1 cellular context compared by ENCODE assay signal in the genomic region with DNA sequence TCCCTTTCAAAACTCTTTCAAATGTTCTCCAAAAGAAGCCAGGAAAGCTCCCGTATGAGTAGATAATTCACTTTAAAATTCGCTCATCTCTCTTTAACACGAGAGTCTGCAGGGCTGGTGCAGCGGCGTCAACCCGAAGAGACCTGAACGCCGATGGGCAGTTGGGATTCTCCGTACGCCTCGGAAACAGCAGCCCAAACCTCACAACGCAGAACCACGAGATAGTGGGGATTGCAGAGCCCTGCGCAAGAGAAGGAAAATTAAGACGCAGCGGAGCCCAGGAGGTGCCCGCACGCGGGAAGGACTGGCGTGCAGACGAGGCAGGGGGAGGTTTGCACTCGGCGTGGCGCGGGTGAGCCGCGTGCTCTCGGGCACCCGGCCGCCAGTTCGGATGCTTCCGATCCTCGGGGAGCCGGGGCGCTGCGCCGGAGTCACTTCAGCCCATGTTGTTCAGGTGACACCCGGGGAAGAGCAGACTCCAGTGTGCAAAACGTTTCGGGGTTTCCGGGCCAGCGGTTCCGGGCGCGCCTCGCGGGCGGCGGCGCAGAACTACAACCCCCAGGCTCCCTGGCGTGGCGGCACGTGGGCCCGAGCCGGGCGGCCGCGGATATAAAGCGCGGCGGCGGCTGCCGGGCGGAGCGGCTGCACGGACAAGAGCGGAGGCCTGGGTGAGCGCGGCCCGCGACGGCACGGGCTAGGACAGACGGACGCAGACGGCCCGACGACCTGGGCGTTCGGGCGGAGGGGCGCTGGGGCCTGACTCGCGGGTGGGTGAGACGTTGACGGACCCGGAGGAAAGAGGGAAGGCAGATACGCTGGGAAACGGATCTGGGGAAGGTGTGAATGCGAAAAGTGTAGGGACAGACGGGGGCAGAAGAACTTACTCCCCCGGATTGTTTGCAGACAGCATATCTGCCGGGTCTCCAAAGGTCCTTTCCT.
TF ChIP-seq lines count a peak whose summit lies in the region.

A gene with protein sequence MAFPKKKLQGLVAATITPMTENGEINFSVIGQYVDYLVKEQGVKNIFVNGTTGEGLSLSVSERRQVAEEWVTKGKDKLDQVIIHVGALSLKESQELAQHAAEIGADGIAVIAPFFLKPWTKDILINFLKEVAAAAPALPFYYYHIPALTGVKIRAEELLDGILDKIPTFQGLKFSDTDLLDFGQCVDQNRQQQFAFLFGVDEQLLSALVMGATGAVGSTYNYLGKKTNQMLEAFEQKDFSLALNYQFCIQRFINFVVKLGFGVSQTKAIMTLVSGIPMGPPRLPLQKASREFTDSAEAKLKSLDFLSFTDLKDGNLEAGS (plus strand): TSS at position 636 of the 939 bp plus-strand sequence. CDS start 4,599 bp downstream, outside the sequence.

TF ChIP-seq in K562, 482 proteins besides CTCF, POLR2A, EP300 and RAD21 (continued from another document and continues in another):
- TF ChIP-seq, protein P1, sequence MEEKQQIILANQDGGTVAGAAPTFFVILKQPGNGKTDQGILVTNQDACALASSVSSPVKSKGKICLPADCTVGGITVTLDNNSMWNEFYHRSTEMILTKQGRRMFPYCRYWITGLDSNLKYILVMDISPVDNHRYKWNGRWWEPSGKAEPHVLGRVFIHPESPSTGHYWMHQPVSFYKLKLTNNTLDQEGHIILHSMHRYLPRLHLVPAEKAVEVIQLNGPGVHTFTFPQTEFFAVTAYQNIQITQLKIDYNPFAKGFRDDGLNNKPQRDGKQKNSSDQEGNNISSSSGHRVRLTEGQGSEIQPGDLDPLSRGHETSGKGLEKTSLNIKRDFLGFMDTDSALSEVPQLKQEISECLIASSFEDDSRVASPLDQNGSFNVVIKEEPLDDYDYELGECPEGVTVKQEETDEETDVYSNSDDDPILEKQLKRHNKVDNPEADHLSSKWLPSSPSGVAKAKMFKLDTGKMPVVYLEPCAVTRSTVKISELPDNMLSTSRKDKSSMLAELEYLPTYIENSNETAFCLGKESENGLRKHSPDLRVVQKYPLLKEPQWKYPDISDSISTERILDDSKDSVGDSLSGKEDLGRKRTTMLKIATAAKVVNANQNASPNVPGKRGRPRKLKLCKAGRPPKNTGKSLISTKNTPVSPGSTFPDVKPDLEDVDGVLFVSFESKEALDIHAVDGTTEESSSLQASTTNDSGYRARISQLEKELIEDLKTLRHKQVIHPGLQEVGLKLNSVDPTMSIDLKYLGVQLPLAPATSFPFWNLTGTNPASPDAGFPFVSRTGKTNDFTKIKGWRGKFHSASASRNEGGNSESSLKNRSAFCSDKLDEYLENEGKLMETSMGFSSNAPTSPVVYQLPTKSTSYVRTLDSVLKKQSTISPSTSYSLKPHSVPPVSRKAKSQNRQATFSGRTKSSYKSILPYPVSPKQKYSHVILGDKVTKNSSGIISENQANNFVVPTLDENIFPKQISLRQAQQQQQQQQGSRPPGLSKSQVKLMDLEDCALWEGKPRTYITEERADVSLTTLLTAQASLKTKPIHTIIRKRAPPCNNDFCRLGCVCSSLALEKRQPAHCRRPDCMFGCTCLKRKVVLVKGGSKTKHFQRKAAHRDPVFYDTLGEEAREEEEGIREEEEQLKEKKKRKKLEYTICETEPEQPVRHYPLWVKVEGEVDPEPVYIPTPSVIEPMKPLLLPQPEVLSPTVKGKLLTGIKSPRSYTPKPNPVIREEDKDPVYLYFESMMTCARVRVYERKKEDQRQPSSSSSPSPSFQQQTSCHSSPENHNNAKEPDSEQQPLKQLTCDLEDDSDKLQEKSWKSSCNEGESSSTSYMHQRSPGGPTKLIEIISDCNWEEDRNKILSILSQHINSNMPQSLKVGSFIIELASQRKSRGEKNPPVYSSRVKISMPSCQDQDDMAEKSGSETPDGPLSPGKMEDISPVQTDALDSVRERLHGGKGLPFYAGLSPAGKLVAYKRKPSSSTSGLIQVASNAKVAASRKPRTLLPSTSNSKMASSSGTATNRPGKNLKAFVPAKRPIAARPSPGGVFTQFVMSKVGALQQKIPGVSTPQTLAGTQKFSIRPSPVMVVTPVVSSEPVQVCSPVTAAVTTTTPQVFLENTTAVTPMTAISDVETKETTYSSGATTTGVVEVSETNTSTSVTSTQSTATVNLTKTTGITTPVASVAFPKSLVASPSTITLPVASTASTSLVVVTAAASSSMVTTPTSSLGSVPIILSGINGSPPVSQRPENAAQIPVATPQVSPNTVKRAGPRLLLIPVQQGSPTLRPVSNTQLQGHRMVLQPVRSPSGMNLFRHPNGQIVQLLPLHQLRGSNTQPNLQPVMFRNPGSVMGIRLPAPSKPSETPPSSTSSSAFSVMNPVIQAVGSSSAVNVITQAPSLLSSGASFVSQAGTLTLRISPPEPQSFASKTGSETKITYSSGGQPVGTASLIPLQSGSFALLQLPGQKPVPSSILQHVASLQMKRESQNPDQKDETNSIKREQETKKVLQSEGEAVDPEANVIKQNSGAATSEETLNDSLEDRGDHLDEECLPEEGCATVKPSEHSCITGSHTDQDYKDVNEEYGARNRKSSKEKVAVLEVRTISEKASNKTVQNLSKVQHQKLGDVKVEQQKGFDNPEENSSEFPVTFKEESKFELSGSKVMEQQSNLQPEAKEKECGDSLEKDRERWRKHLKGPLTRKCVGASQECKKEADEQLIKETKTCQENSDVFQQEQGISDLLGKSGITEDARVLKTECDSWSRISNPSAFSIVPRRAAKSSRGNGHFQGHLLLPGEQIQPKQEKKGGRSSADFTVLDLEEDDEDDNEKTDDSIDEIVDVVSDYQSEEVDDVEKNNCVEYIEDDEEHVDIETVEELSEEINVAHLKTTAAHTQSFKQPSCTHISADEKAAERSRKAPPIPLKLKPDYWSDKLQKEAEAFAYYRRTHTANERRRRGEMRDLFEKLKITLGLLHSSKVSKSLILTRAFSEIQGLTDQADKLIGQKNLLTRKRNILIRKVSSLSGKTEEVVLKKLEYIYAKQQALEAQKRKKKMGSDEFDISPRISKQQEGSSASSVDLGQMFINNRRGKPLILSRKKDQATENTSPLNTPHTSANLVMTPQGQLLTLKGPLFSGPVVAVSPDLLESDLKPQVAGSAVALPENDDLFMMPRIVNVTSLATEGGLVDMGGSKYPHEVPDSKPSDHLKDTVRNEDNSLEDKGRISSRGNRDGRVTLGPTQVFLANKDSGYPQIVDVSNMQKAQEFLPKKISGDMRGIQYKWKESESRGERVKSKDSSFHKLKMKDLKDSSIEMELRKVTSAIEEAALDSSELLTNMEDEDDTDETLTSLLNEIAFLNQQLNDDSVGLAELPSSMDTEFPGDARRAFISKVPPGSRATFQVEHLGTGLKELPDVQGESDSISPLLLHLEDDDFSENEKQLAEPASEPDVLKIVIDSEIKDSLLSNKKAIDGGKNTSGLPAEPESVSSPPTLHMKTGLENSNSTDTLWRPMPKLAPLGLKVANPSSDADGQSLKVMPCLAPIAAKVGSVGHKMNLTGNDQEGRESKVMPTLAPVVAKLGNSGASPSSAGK (IDR thresholded peaks at IDR 0.05), result peak; percentile 100
- peak; percentile 87; the same call in 1 of the 2 replicates for TF ChIP-seq ERF (CRISPR knock-in tag; IDR thresholded peaks at IDR 0.05)
- no peak for TF ChIP-seq PCBP2 (IDR thresholded peaks at IDR 0.05; ENCODE audit: low read depth, low read length, poor library complexity, severe bottlenecking)
- TF ChIP-seq, protein P2, sequence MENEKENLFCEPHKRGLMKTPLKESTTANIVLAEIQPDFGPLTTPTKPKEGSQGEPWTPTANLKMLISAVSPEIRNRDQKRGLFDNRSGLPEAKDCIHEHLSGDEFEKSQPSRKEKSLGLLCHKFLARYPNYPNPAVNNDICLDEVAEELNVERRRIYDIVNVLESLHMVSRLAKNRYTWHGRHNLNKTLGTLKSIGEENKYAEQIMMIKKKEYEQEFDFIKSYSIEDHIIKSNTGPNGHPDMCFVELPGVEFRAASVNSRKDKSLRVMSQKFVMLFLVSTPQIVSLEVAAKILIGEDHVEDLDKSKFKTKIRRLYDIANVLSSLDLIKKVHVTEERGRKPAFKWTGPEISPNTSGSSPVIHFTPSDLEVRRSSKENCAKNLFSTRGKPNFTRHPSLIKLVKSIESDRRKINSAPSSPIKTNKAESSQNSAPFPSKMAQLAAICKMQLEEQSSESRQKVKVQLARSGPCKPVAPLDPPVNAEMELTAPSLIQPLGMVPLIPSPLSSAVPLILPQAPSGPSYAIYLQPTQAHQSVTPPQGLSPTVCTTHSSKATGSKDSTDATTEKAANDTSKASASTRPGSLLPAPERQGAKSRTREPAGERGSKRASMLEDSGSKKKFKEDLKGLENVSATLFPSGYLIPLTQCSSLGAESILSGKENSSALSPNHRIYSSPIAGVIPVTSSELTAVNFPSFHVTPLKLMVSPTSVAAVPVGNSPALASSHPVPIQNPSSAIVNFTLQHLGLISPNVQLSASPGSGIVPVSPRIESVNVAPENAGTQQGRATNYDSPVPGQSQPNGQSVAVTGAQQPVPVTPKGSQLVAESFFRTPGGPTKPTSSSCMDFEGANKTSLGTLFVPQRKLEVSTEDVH (IDR thresholded peaks at IDR 0.05; ENCODE audit: low read depth, partially characterized antibody), result no peak
- TF ChIP-seq, protein P3, sequence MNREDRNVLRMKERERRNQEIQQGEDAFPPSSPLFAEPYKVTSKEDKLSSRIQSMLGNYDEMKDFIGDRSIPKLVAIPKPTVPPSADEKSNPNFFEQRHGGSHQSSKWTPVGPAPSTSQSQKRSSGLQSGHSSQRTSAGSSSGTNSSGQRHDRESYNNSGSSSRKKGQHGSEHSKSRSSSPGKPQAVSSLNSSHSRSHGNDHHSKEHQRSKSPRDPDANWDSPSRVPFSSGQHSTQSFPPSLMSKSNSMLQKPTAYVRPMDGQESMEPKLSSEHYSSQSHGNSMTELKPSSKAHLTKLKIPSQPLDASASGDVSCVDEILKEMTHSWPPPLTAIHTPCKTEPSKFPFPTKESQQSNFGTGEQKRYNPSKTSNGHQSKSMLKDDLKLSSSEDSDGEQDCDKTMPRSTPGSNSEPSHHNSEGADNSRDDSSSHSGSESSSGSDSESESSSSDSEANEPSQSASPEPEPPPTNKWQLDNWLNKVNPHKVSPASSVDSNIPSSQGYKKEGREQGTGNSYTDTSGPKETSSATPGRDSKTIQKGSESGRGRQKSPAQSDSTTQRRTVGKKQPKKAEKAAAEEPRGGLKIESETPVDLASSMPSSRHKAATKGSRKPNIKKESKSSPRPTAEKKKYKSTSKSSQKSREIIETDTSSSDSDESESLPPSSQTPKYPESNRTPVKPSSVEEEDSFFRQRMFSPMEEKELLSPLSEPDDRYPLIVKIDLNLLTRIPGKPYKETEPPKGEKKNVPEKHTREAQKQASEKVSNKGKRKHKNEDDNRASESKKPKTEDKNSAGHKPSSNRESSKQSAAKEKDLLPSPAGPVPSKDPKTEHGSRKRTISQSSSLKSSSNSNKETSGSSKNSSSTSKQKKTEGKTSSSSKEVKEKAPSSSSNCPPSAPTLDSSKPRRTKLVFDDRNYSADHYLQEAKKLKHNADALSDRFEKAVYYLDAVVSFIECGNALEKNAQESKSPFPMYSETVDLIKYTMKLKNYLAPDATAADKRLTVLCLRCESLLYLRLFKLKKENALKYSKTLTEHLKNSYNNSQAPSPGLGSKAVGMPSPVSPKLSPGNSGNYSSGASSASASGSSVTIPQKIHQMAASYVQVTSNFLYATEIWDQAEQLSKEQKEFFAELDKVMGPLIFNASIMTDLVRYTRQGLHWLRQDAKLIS (CRISPR knock-in tag; IDR thresholded peaks at IDR 0.05), result peak; percentile 82
- TF ChIP-seq NCOR1 (IDR thresholded peaks at IDR 0.05), result peak; percentile 23; the same call in 1 of the 2 replicates
- TF ChIP-seq SRSF7 (optimal IDR thresholded peaks at IDR 0.05; ENCODE audit: low read depth, low read length), result no peak
- TF ChIP-seq FOXM1 (IDR thresholded peaks at IDR 0.05; ENCODE audit: low read depth), result no peak
- 0 out of 2 replicates have a peak, but pooled peaks have one; percentile 60 for TF ChIP-seq FOXM1 (CRISPR knock-in tag; IDR thresholded peaks at IDR 0.05; ENCODE audit: low read depth)
- TF ChIP-seq, protein P4, sequence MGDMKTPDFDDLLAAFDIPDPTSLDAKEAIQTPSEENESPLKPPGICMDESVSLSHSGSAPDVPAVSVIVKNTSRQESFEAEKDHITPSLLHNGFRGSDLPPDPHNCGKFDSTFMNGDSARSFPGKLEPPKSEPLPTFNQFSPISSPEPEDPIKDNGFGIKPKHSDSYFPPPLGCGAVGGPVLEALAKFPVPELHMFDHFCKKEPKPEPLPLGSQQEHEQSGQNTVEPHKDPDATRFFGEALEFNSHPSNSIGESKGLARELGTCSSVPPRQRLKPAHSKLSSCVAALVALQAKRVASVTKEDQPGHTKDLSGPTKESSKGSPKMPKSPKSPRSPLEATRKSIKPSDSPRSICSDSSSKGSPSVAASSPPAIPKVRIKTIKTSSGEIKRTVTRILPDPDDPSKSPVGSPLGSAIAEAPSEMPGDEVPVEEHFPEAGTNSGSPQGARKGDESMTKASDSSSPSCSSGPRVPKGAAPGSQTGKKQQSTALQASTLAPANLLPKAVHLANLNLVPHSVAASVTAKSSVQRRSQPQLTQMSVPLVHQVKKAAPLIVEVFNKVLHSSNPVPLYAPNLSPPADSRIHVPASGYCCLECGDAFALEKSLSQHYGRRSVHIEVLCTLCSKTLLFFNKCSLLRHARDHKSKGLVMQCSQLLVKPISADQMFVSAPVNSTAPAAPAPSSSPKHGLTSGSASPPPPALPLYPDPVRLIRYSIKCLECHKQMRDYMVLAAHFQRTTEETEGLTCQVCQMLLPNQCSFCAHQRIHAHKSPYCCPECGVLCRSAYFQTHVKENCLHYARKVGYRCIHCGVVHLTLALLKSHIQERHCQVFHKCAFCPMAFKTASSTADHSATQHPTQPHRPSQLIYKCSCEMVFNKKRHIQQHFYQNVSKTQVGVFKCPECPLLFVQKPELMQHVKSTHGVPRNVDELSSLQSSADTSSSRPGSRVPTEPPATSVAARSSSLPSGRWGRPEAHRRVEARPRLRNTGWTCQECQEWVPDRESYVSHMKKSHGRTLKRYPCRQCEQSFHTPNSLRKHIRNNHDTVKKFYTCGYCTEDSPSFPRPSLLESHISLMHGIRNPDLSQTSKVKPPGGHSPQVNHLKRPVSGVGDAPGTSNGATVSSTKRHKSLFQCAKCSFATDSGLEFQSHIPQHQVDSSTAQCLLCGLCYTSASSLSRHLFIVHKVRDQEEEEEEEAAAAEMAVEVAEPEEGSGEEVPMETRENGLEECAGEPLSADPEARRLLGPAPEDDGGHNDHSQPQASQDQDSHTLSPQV (IDR thresholded peaks at IDR 0.05), result peak; percentile 94
- TF ChIP-seq ELF4 (CRISPR knock-in tag; IDR thresholded peaks at IDR 0.05), result peak; percentile 50; the same call in 1 of the 2 replicates
- TF ChIP-seq OTX1 (CRISPR knock-in tag; IDR thresholded peaks at IDR 0.05), result peak; percentile 79
- peak in 1 of 2 experiments; percentile 69; a peak in 1 of 4 replicates for TF ChIP-seq KDM4B (IDR thresholded peaks at IDR 0.05; ENCODE audit: borderline replicate concordance in 2 of 2, low read depth in 1 of 2)
- TF ChIP-seq, protein P5, sequence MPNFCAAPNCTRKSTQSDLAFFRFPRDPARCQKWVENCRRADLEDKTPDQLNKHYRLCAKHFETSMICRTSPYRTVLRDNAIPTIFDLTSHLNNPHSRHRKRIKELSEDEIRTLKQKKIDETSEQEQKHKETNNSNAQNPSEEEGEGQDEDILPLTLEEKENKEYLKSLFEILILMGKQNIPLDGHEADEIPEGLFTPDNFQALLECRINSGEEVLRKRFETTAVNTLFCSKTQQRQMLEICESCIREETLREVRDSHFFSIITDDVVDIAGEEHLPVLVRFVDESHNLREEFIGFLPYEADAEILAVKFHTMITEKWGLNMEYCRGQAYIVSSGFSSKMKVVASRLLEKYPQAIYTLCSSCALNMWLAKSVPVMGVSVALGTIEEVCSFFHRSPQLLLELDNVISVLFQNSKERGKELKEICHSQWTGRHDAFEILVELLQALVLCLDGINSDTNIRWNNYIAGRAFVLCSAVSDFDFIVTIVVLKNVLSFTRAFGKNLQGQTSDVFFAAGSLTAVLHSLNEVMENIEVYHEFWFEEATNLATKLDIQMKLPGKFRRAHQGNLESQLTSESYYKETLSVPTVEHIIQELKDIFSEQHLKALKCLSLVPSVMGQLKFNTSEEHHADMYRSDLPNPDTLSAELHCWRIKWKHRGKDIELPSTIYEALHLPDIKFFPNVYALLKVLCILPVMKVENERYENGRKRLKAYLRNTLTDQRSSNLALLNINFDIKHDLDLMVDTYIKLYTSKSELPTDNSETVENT (CRISPR knock-in tag; IDR thresholded peaks at IDR 0.05), result peak; percentile 50; the same call in 1 of the 2 replicates
- no peak for TF ChIP-seq ZFP36 (IDR thresholded peaks at IDR 0.05; ENCODE audit: low read depth, low read length, partially characterized antibody)
- 0 out of 2 replicates have a peak, but pooled peaks have one; percentile 24 for TF ChIP-seq GATAD2B (IDR thresholded peaks at IDR 0.05; ENCODE audit: borderline replicate concordance)
- TF ChIP-seq CREB1 (IDR thresholded peaks at IDR 0.05), result peak; percentile 73; the same call in 1 of the 2 replicates
- TF ChIP-seq CREB1 (CRISPR knock-in tag; IDR thresholded peaks at IDR 0.05), result peak; percentile 81
